ENCODE assay signal across 30 cellular contexts in genomic region chr18:73040247-73040646, GRCh38.
"Had no signal": no experiment of that assay in that cellular context is flagged by ENCODE, and none has a peak within 500 bp of the region (broad histone marks: within the 10 kb centered on the region; RNA-seq: fewer than 3 reads in every experiment).

No MANE protein-coding gene starts in this region.

- ATAC-seq: activated CD4-positive, alpha-beta T cell treated with anti-CD3 and anti-CD28 coated beads for 36 hours; activated CD8-positive, alpha-beta memory T cell treated with anti-CD3 and anti-CD28 coated beads, Interleukin-2, amount 10 ng/mL, durations not matched to agents 7 days and 5 days; activated CD8-positive, alpha-beta T cell treated with anti-CD3 and anti-CD28 coated beads, Interleukin-2, amount 10 ng/mL, durations not matched to agents 7 days and 5 days; activated naive CD4-positive, alpha-beta T cell treated with anti-CD3 and anti-CD28 coated beads, Interleukin-2, amount 50 U/mL, for 72 hours; activated T-cell treated with anti-CD3 and anti-CD28 coated beads, Interleukin-2, amount 50 U/mL, for 72 hours; left ventricle myocardium superior; mucosa of descending colon; stimulated activated naive B cell treated with anti-CD40 and anti-IgM and Interleukin-4, amounts not matched to agents 10 μg/mL and 1 μg/mL and 100 μg/mL, for 72 hours; T-helper 17 cell; upper lobe of right lung had no signal

- H3K36me3 Mint-ChIP-seq: activated CD8-positive, alpha-beta memory T cell treated with anti-CD3 and anti-CD28 coated beads, Interleukin-2, amount 10 ng/mL, durations not matched to agents 7 days and 5 days; activated naive CD4-positive, alpha-beta T cell treated with anti-CD3 and anti-CD28 coated beads, Interleukin-2, amount 50 U/mL, for 72 hours; neural progenitor cell; stimulated activated naive B cell treated with anti-CD40 and anti-IgM and Interleukin-4, amounts not matched to agents 10 μg/mL and 1 μg/mL and 100 μg/mL, for 72 hours had no signal

- H2AFZ ChIP-seq: neural progenitor cell had no signal

- FAIRE-seq: colon, endometrium, frontal cortex, small intestine had no signal

- H3K9ac ChIP-seq: neural progenitor cell had no signal

- DNase-seq: activated CD4-positive, alpha-beta T cell treated with anti-CD3 and anti-CD28 coated beads for 36 hours; activated CD4-positive, CD25-positive, alpha-beta regulatory T cell; activated CD8-positive, alpha-beta memory T cell treated with anti-CD3 and anti-CD28 coated beads, Interleukin-2, amount 10 ng/mL, durations not matched to agents 7 days and 5 days; activated CD8-positive, alpha-beta T cell treated with anti-CD3 and anti-CD28 coated beads, Interleukin-2, amount 10 ng/mL, durations not matched to agents 7 days and 5 days; activated naive CD4-positive, alpha-beta T cell; activated T-cell treated with anti-CD3 and anti-CD28 coated beads, Interleukin-2, amount 50 U/mL, for 72 hours; anterior cingulate cortex; dermis blood vessel endothelial cell; effector CD4-positive, alpha-beta T cell; glutamatergic neuron; islet precursor cell; left ventricle myocardium superior; mucosa of descending colon; occipital lobe; posterior cingulate gyrus; sigmoid colon; small intestine; stimulated activated CD4-positive, alpha-beta T cell treated with anti-CD3 and anti-CD28 coated beads, Interleukin-15, amount 100 ng/mL, for 24 hours; stimulated activated CD4-positive, alpha-beta T cell treated with anti-CD3 and anti-CD28 coated beads, Interleukin-2, amount 100 ng/mL, for 24 hours; stimulated activated naive B cell treated with anti-CD40 and anti-IgM and Interleukin-4, amounts not matched to agents 10 μg/mL and 1 μg/mL and 100 μg/mL, for 72 hours; stomach; T-helper 17 cell; tibial artery; upper lobe of right lung had no signal

- H3K9me3 Mint-ChIP-seq: neural progenitor cell had no signal

- H3K36me3 ChIP-seq: neural progenitor cell, sigmoid colon, stomach, tibial artery, upper lobe of right lung had no signal

- H3K27ac ChIP-seq: epithelial cell of prostate, neural progenitor cell, sigmoid colon, stomach, tibial artery, upper lobe of right lung had no signal

- H3K4me3 ChIP-seq: mucosa of descending colon, neural progenitor cell, sigmoid colon, stomach, tibial artery, upper lobe of right lung had no signal

- H3K4me2 ChIP-seq: neural progenitor cell had no signal

- H3K27ac Mint-ChIP-seq: activated CD4-positive, alpha-beta T cell treated with anti-CD3 and anti-CD28 coated beads for 36 hours; activated CD8-positive, alpha-beta memory T cell treated with anti-CD3 and anti-CD28 coated beads, Interleukin-2, amount 10 ng/mL, durations not matched to agents 7 days and 5 days; activated CD8-positive, alpha-beta T cell treated with anti-CD3 and anti-CD28 coated beads, Interleukin-2, amount 10 ng/mL, durations not matched to agents 7 days and 5 days; activated naive CD4-positive, alpha-beta T cell treated with anti-CD3 and anti-CD28 coated beads, Interleukin-2, amount 50 U/mL, for 72 hours; activated T-cell treated with anti-CD3 and anti-CD28 coated beads, Interleukin-2, amount 50 U/mL, for 72 hours; neural progenitor cell; stimulated activated naive B cell treated with anti-CD40 and anti-IgM and Interleukin-4, amounts not matched to agents 10 μg/mL and 1 μg/mL and 100 μg/mL, for 72 hours; T-helper 17 cell had no signal

- H3K4me1 Mint-ChIP-seq: activated CD4-positive, alpha-beta T cell treated with anti-CD3 and anti-CD28 coated beads for 36 hours; activated CD8-positive, alpha-beta memory T cell treated with anti-CD3 and anti-CD28 coated beads, Interleukin-2, amount 10 ng/mL, durations not matched to agents 7 days and 5 days; T-helper 17 cell had no signal

- H3K27me3 ChIP-seq: neural progenitor cell, sigmoid colon, stomach, tibial artery, upper lobe of right lung had no signal

- H3K4me3 Mint-ChIP-seq: activated CD4-positive, alpha-beta T cell treated with anti-CD3 and anti-CD28 coated beads for 36 hours; activated CD8-positive, alpha-beta memory T cell treated with anti-CD3 and anti-CD28 coated beads, Interleukin-2, amount 10 ng/mL, durations not matched to agents 7 days and 5 days; activated CD8-positive, alpha-beta T cell treated with anti-CD3 and anti-CD28 coated beads, Interleukin-2, amount 10 ng/mL, durations not matched to agents 7 days and 5 days; activated T-cell treated with anti-CD3 and anti-CD28 coated beads, Interleukin-2, amount 50 U/mL, for 72 hours; neural progenitor cell; stimulated activated naive B cell treated with anti-CD40 and anti-IgM and Interleukin-4, amounts not matched to agents 10 μg/mL and 1 μg/mL and 100 μg/mL, for 72 hours; T-helper 17 cell had no signal

- H3K27me3 Mint-ChIP-seq: activated CD4-positive, alpha-beta T cell treated with anti-CD3 and anti-CD28 coated beads for 36 hours; activated CD8-positive, alpha-beta memory T cell treated with anti-CD3 and anti-CD28 coated beads, Interleukin-2, amount 10 ng/mL, durations not matched to agents 7 days and 5 days; stimulated activated naive B cell treated with anti-CD40 and anti-IgM and Interleukin-4, amounts not matched to agents 10 μg/mL and 1 μg/mL and 100 μg/mL, for 72 hours; T-helper 17 cell had no signal

- H3K4me1 ChIP-seq: sigmoid colon, stomach, tibial artery, upper lobe of right lung had no signal

- H3K9me3 ChIP-seq: sigmoid colon, stomach, tibial artery, upper lobe of right lung had no signal
